ENCODE assay signal across 14 cellular contexts in genomic region chr6:43873806-43874714, GRCh38.
A peak's percentile ranks its signal among the peaks of the same experiment; 100 is the strongest.
DNase-seq lines count a peak whose midpoint lies in the region; ATAC-seq and TF ChIP-seq lines count a peak whose summit lies in the region.
"Had no signal": no experiment of that assay in that cellular context is flagged by ENCODE, and none has a peak within 500 bp of the region (broad histone marks: within the 10 kb centered on the region; RNA-seq: fewer than 3 reads in every experiment).

No MANE protein-coding gene starts in this region.

- no peak overlapping the region for H3K4me3 Mint-ChIP-seq in Calu3 (ENCODE audit: low read depth, unreplicated experiment)
- no peak overlapping the region for H3K4me3 Mint-ChIP-seq in activated CD4-positive, alpha-beta T cell treated with anti-CD3 and anti-CD28 coated beads, Interleukin-2, amount 10 ng/mL, durations not matched to agents 7 days and 5 days

- DNase-seq in Calu3 (peak; percentile 63), NCI-H1105 treated with DMSO at 0.1 percent for 48 hours (lab: John Stamatoyannopoulos, UW) (peak; percentile 30), NCI-H774 (lab: John Stamatoyannopoulos, UW) (peak; percentile 61), mucosa of descending colon (peak in 2 of 3 donors; percentile 60 to 64), amygdala (lab: John Stamatoyannopoulos, UW) (no peak), H4 (ENCODE audit: low spot score) (no peak), dermis blood vessel endothelial cell (no peak)
- DNase-seq in activated CD4-positive, alpha-beta T cell treated with anti-CD3 and anti-CD28 coated beads, Interleukin-2, amount 10 ng/mL, durations not matched to agents 7 days and 5 days: no peak
- DNase-seq: NCI-H1930; Peyer's patch; stimulated activated CD4-positive, alpha-beta T cell treated with anti-CD3 and anti-CD28 coated beads, Interleukin-12 subunit alpha, Interleukin-12 subunit beta, amount 100 ng/mL, for 4 hours; T-helper 2 cell had no signal

- intact Hi-C loops in Calu3 (cut with micrococcal nuclease; ENCODE audit: unreplicated experiment) (no loop called here), mucosa of descending colon (cut with DNase I, micrococcal nuclease) (no loop called here)

- H3K36me3 ChIP-seq in mucosa of descending colon (ENCODE audit: low read depth): no peaks in the 10 kb centered on the region
- H3K36me3 ChIP-seq: Peyer's patch, upper lobe of left lung had no signal

- H3K4me1 ChIP-seq in mucosa of descending colon (ENCODE audit: low read depth): no peaks in the 10 kb centered on the region
- H3K4me1 ChIP-seq: Peyer's patch had no signal

- no peaks in the 10 kb centered on the region for H3K27me3 Mint-ChIP-seq in Calu3 (ENCODE audit: unreplicated experiment)
- H3K27me3 Mint-ChIP-seq in activated CD4-positive, alpha-beta T cell treated with anti-CD3 and anti-CD28 coated beads, Interleukin-2, amount 10 ng/mL, durations not matched to agents 7 days and 5 days: no peaks in the 10 kb centered on the region

- TF ChIP-seq CTCF in Calu3 (IDR thresholded peaks at IDR 0.05; ENCODE audit: unreplicated experiment): no peak
- no peak for TF ChIP-seq CTCF in mucosa of descending colon (IDR thresholded peaks at IDR 0.05)

- peak overlapping the region; percentile 56 for H3K27ac Mint-ChIP-seq in Calu3 (ENCODE audit: unreplicated experiment)
- H3K27ac Mint-ChIP-seq in activated CD4-positive, alpha-beta T cell treated with anti-CD3 and anti-CD28 coated beads, Interleukin-2, amount 10 ng/mL, durations not matched to agents 7 days and 5 days: no peak overlapping the region

- no peaks in the 10 kb centered on the region for H3K9me3 Mint-ChIP-seq in Calu3 (ENCODE audit: low read depth, unreplicated experiment)
- no peaks in the 10 kb centered on the region for H3K9me3 Mint-ChIP-seq in activated CD4-positive, alpha-beta T cell treated with anti-CD3 and anti-CD28 coated beads, Interleukin-2, amount 10 ng/mL, durations not matched to agents 7 days and 5 days

- H3K4me1 Mint-ChIP-seq in Calu3 (ENCODE audit: low read depth, unreplicated experiment): peaks cover 43% of the 10 kb centered on the region
- no peaks in the 10 kb centered on the region for H3K4me1 Mint-ChIP-seq in activated CD4-positive, alpha-beta T cell treated with anti-CD3 and anti-CD28 coated beads, Interleukin-2, amount 10 ng/mL, durations not matched to agents 7 days and 5 days

- H3K9me3 ChIP-seq in mucosa of descending colon: no peaks in the 10 kb centered on the region
- H3K9me3 ChIP-seq: Peyer's patch, upper lobe of left lung had no signal

- POLR2A ChIA-PET in activated CD4-positive, alpha-beta T cell treated with anti-CD3 and anti-CD28 coated beads, Interleukin-2, amount 10 ng/mL, durations not matched to agents 7 days and 5 days (lab: Charles Lee): no interaction called here

- H3K4me3 ChIP-seq in mucosa of descending colon: no peak overlapping the region
- H3K4me3 ChIP-seq: coronary artery, Peyer's patch, upper lobe of left lung had no signal

- no peaks in the 10 kb centered on the region for H3K36me3 Mint-ChIP-seq in Calu3 (ENCODE audit: insufficient read depth, unreplicated experiment)
- H3K36me3 Mint-ChIP-seq in activated CD4-positive, alpha-beta T cell treated with anti-CD3 and anti-CD28 coated beads, Interleukin-2, amount 10 ng/mL, durations not matched to agents 7 days and 5 days (ENCODE audit: low read depth): no peaks in the 10 kb centered on the region

- ATAC-seq in mucosa of descending colon: peak; percentile 86

- CTCF ChIA-PET in Calu3 (lab: Charles Lee): interaction anchor here (0.7 to 1.0 kb wide), 2 partner anchors 10 to 13 kb away, joined by 3 read pairs; no protein-coding TSS in a partner anchor
- CTCF ChIA-PET in activated CD4-positive, alpha-beta T cell treated with anti-CD3 and anti-CD28 coated beads, Interleukin-2, amount 10 ng/mL, durations not matched to agents 7 days and 5 days (lab: Charles Lee): no interaction called here

- no TSS peak for BruUV-seq in Calu3 (replicated peaks; lab: Mats Ljungman, UMichigan)

Comparison
In these comparisons a context has a peak if more than half of its experiments do, and no peak if none do; other contexts are left out.
1. DNase-seq: peak in Calu3 (single experiment), NCI-H1105 treated with DMSO at 0.1 percent for 48 hours (single experiment), NCI-H774 (single experiment) and mucosa of descending colon (2 of 3); none in amygdala (0 of 56), activated CD4-positive, alpha-beta T cell treated with anti-CD3 and anti-CD28 coated beads, Interleukin-2, amount 10 ng/mL, durations not matched to agents 7 days and 5 days (single experiment), H4 (single experiment) and dermis blood vessel endothelial cell (single experiment).